8 cellular contexts compared by ENCODE assay signal in genomic region chr1:229865321-229865720, GRCh38.
DNase-seq lines count a peak whose midpoint lies in the region; ATAC-seq and TF ChIP-seq lines count a peak whose summit lies in the region.
"Not testable (repeated sequence)": the region's sequence is repeated elsewhere in the genome, so short reads cannot be mapped to it uniquely, and the experiment has no call there.

No MANE protein-coding gene starts in this region.

- not testable (repeated sequence) for TF ChIP-seq POLR2A in heart left ventricle (IDR thresholded peaks at IDR 0.05); gastrocnemius medialis (IDR thresholded peaks at IDR 0.05)

- H3K9ac ChIP-seq in skeletal muscle tissue (ENCODE audit: low read depth in 1 of 3, low read length in 3 of 3), result peak overlapping the region; percentile 17 to 81 (median 80)

- WGBS in heart left ventricle, 4 donors, result 94 to 97% (median 95%) methylated on average over 7 to 31 of the region's 32 CpGs
- 93% methylated on average over 24 to 32 of the region's 32 CpGs for WGBS in heart right ventricle, 2 donors
- 87% methylated on average over 31 of the region's 32 CpGs for WGBS in right cardiac atrium
- WGBS in psoas muscle, 3 donors, result 68 to 86% (median 73%) methylated on average over 12 to 32 of the region's 32 CpGs

- intact Hi-C loops in heart left ventricle (cut with DNase I), result loop anchor here in 3 of 10 donors (2.0 to 10.0 kb wide), 3 partner anchors 23 to 349 kb away; no protein-coding TSS in a partner anchor
- intact Hi-C loops in heart right ventricle (cut with DNase I); left ventricle myocardium inferior (cut with micrococcal nuclease); right cardiac atrium (cut with DNase I); gastrocnemius medialis (cut with DNase I; ENCODE audit: low total_unique reads): not testable (repeated sequence)
- intact Hi-C loops in psoas muscle (cut with DNase I), result loop anchor here (2.0 to 10.0 kb wide), 2 partner anchors 21 to 309 kb away; no protein-coding TSS in a partner anchor

- DNase-seq in heart left ventricle; heart right ventricle; left ventricle myocardium inferior; right atrium auricular region (ENCODE audit: low spot score); psoas muscle; gastrocnemius medialis: not testable (repeated sequence)
- DNase-seq in right cardiac atrium, result peak in 1 of 3 donors; percentile 60

- in situ Hi-C loops in gastrocnemius medialis (cut with MboI; ENCODE audit: low sequenced_read_pairs in 4 of 4), result not testable (repeated sequence)

- peaks cover 0 to 44% (median 20%) of the 10 kb centered on the region in 12 donors for H3K4me1 ChIP-seq in heart left ventricle
- H3K4me1 ChIP-seq in heart right ventricle, result peaks cover 9 to 46% (median 18%) of the 10 kb centered on the region in 9 donors
- peaks cover 61% of the 10 kb centered on the region for H3K4me1 ChIP-seq in left ventricle myocardium inferior
- H3K4me1 ChIP-seq in right atrium auricular region, result peaks cover 0 to 36% of the 10 kb centered on the region in 2 donors
- not testable (repeated sequence) for H3K4me1 ChIP-seq in right cardiac atrium (ENCODE audit: control insufficient read depth, insufficient read depth, low read length)
- H3K4me1 ChIP-seq in psoas muscle, result peaks cover 51% of the 10 kb centered on the region
- H3K4me1 ChIP-seq in gastrocnemius medialis, result peaks cover 53% of the 10 kb centered on the region in 2 donors
- peaks cover 33 to 56% (median 46%) of the 10 kb centered on the region in 3 donors for H3K4me1 ChIP-seq in skeletal muscle tissue (ENCODE audit: control insufficient read depth in 3 of 3, insufficient read depth in 3 of 3, low read length in 3 of 3)

- not testable (repeated sequence) for H3K4me3 ChIP-seq in heart left ventricle; heart right ventricle; left ventricle myocardium inferior; right atrium auricular region; right cardiac atrium (ENCODE audit: low read length); gastrocnemius medialis; skeletal muscle tissue (ENCODE audit: low read length in 3 of 3)
- H3K4me3 ChIP-seq in psoas muscle, result peak overlapping the region; percentile 26

- not testable (repeated sequence) for TF ChIP-seq CTCF in heart left ventricle (IDR thresholded peaks at IDR 0.05); heart right ventricle (IDR thresholded peaks at IDR 0.05); left ventricle myocardium inferior (IDR thresholded peaks at IDR 0.05; ENCODE audit: borderline replicate concordance); right atrium auricular region (IDR thresholded peaks at IDR 0.05); psoas muscle (IDR thresholded peaks at IDR 0.05); gastrocnemius medialis (IDR thresholded peaks at IDR 0.05 in 4 of 5, conservative IDR thresholded peaks at IDR 0.05 in 1 of 5)

- not testable (repeated sequence) for H3K36me3 ChIP-seq in heart left ventricle; heart right ventricle; left ventricle myocardium inferior; right atrium auricular region; psoas muscle (ENCODE audit: insufficient read depth in 1 of 2, low read depth in 1 of 2); gastrocnemius medialis; skeletal muscle tissue (ENCODE audit: control insufficient read depth in 3 of 3, insufficient read depth in 3 of 3, low read length in 3 of 3)

- ATAC-seq in heart left ventricle, heart right ventricle, right cardiac atrium, psoas muscle, gastrocnemius medialis: not testable (repeated sequence)

- not testable (repeated sequence) for H3K9me3 ChIP-seq in heart left ventricle; heart right ventricle; left ventricle myocardium inferior (replicated peaks); right atrium auricular region; right cardiac atrium (ENCODE audit: control insufficient read depth, low read length); psoas muscle; gastrocnemius medialis; skeletal muscle tissue (ENCODE audit: control insufficient read depth in 3 of 3, low read length in 3 of 3)

- H3K27ac ChIP-seq in heart left ventricle, result peak overlapping the region in 10 of 12 donors; percentile 60 to 96 (median 88)
- H3K27ac ChIP-seq in heart right ventricle, result peak overlapping the region in 9 of 10 donors; percentile 76 to 92 (median 88)
- peak overlapping the region; percentile 93 for H3K27ac ChIP-seq in left ventricle myocardium inferior (replicated peaks)
- H3K27ac ChIP-seq in right atrium auricular region, result peak overlapping the region; percentile 82 to 89
- H3K27ac ChIP-seq in right cardiac atrium (ENCODE audit: low read length), result peak overlapping the region; percentile 65
- peak overlapping the region; percentile 91 for H3K27ac ChIP-seq in psoas muscle
- peak overlapping the region; percentile 86 to 96 (median 93) for H3K27ac ChIP-seq in gastrocnemius medialis
- peak overlapping the region; percentile 99 for H3K27ac ChIP-seq in skeletal muscle tissue (ENCODE audit: low read depth, low read length)

- not testable (repeated sequence) for H3K27me3 ChIP-seq in heart left ventricle; heart right ventricle; left ventricle myocardium inferior (ENCODE audit: low read depth); right atrium auricular region; right cardiac atrium (ENCODE audit: control insufficient read depth, insufficient read depth); psoas muscle (ENCODE audit: insufficient read depth in 3 of 3, low read length in 2 of 3); gastrocnemius medialis; skeletal muscle tissue (ENCODE audit: control insufficient read depth in 3 of 3, insufficient read depth in 3 of 3, low read length in 3 of 3)
